In genomic region chr17:66347661-66348604, GRCh38 we compare ENCODE assay signal across 11 cellular contexts. TPM values are rescaled to one million over a fixed set of nuclear protein-coding genes. Genes with fewer than 3 reads are reported as not detected.
DNase-seq lines count a peak whose midpoint lies in the region; ATAC-seq, FAIRE-seq and TF ChIP-seq lines count a peak whose summit lies in the region.
"Had no signal": no experiment of that assay in that cellular context is flagged by ENCODE, and none has a peak within 500 bp of the region (broad histone marks: within the 10 kb centered on the region; RNA-seq: fewer than 3 reads in every experiment).

No MANE protein-coding gene starts in this region.

- dilution Hi-C loops in IMR-90 (cut with HindIII; ENCODE audit: low sequenced_read_pairs, unreplicated experiment), result no loop called here

- no peak overlapping the region for H3K18ac ChIP-seq in IMR-90 (ENCODE audit: low read depth, low read length)

- H3K23ac ChIP-seq in IMR-90 (ENCODE audit: low read depth, low read length), result no peak overlapping the region

- H3K27ac ChIP-seq in IMR-90 (ENCODE audit: insufficient read depth, low read length), result no peak overlapping the region
- peak overlapping the region; percentile 27 for H3K27ac ChIP-seq in HepG2 (ENCODE audit: extremely low read length, insufficient read depth, low read length)

- H3K4me2 ChIP-seq in IMR-90 (ENCODE audit: low read depth, low read length) (no peak overlapping the region), HepG2 (ENCODE audit: low read depth, low read length) (peak overlapping the region; percentile 26; the same call in 1 of the 2 replicates)

- H3K56ac ChIP-seq in IMR-90 (ENCODE audit: extremely low read depth, insufficient read depth, low read length), result no peak overlapping the region

- no peak overlapping the region for H3K14ac ChIP-seq in IMR-90 (replicated peaks; ENCODE audit: low read depth, low read length)

- H3K4me3 Mint-ChIP-seq in activated T-helper 1 cell treated with anti-CD3 and anti-CD28 coated beads, Interleukin-12 subunit alpha, Interleukin-12 subunit beta, Interleukin-2, Interleukin-4 antibody, amounts not matched to agents 30 ng/mL and 10 ng/mL and 1 ng/mL, durations not matched to agents 14 hours and 24 hours and 36 hours, result peak overlapping the region; percentile 12

- H3K4me1 Mint-ChIP-seq in activated T-helper 1 cell treated with anti-CD3 and anti-CD28 coated beads, Interleukin-12 subunit alpha, Interleukin-12 subunit beta, Interleukin-2, Interleukin-4 antibody, amounts not matched to agents 30 ng/mL and 10 ng/mL and 1 ng/mL, durations not matched to agents 14 hours and 24 hours and 36 hours (ENCODE audit: low read depth), result peaks cover 63% of the 10 kb centered on the region

- no peak overlapping the region for H4K5ac ChIP-seq in IMR-90 (ENCODE audit: low read depth, low read length)

- no peaks in the 10 kb centered on the region for H3K9me3 Mint-ChIP-seq in activated T-helper 1 cell treated with anti-CD3 and anti-CD28 coated beads, Interleukin-12 subunit alpha, Interleukin-12 subunit beta, Interleukin-2, Interleukin-4 antibody, amounts not matched to agents 30 ng/mL and 10 ng/mL and 1 ng/mL, durations not matched to agents 14 hours and 24 hours and 36 hours

- no peak for FAIRE-seq in HepG2 (lab: Jason Lieb, UNC)
- FAIRE-seq: A204.1 had no signal

- CTCF ChIA-PET in IMR-90 (lab: Yijun Ruan, JAX), result no interaction called here
- CTCF ChIA-PET in HepG2 (lab: Yijun Ruan, JAX; ENCODE audit: low intra/inter-chr PET ratio, low total read pairs), result no interaction called here

- H3K36me3 ChIP-seq in IMR-90 (ENCODE audit: control insufficient read depth, insufficient read depth, low read length) (no peaks in the 10 kb centered on the region), HepG2 (replicated peaks in 1 of 2; ENCODE audit: control insufficient read depth in 1 of 2, insufficient read depth in 2 of 2, low read length in 2 of 2) (no peaks in the 10 kb centered on the region)
- H3K36me3 ChIP-seq: HAP-1, Peyer's patch had no signal

- H3K36me3 Mint-ChIP-seq in activated T-helper 1 cell treated with anti-CD3 and anti-CD28 coated beads, Interleukin-12 subunit alpha, Interleukin-12 subunit beta, Interleukin-2, Interleukin-4 antibody, amounts not matched to agents 30 ng/mL and 10 ng/mL and 1 ng/mL, durations not matched to agents 14 hours and 24 hours and 36 hours (ENCODE audit: low read depth), result peaks cover 7% of the 10 kb centered on the region

- DNase-seq in NCI-H1417 (lab: John Stamatoyannopoulos, UW), result peak; percentile 45 to 80 (median 57)
- DNase-seq in NCI-H1417 treated with DMSO at 0.1 percent for 48 hours (lab: John Stamatoyannopoulos, UW), result no peak
- DNase-seq in IMR-90, result peak; percentile 54
- no peak for DNase-seq in activated T-helper 1 cell treated with anti-CD3 and anti-CD28 coated beads, Interleukin-12 subunit alpha, Interleukin-12 subunit beta, Interleukin-2, Interleukin-4 antibody, amounts not matched to agents 30 ng/mL and 10 ng/mL and 1 ng/mL, durations not matched to agents 14 hours and 24 hours and 36 hours (ENCODE audit: low spot score)
- DNase-seq in HepG2 (ENCODE audit: low spot score), result peak; percentile 57
- no peak for DNase-seq in midbrain (lab: John Stamatoyannopoulos, UW)

- no peaks in the 10 kb centered on the region for H3K27me3 Mint-ChIP-seq in activated T-helper 1 cell treated with anti-CD3 and anti-CD28 coated beads, Interleukin-12 subunit alpha, Interleukin-12 subunit beta, Interleukin-2, Interleukin-4 antibody, amounts not matched to agents 30 ng/mL and 10 ng/mL and 1 ng/mL, durations not matched to agents 14 hours and 24 hours and 36 hours (ENCODE audit: insufficient read depth)

- H4K91ac ChIP-seq in IMR-90 (ENCODE audit: insufficient read depth, low read depth, low read length), result no peak overlapping the region

- 100% methylated on average over 1 of the region's 10 CpGs; no CpG with 5 or more reads in 1 of the 2 experiments for WGBS in IMR-90 (ENCODE audit: extremely low coverage in 2 of 2, insufficient read length in 1 of 2), 2 experiments
- 77% methylated on average over 10 of the region's 10 CpGs for WGBS in HepG2 (ENCODE audit: low lambda C conversion rate)

- H2BK5ac ChIP-seq in IMR-90 (ENCODE audit: low read depth, low read length, poor library complexity, severe bottlenecking), result no peak overlapping the region

- no peak overlapping the region for H4K8ac ChIP-seq in IMR-90 (ENCODE audit: low read depth in 2 of 2, low read length in 2 of 2)

- TF ChIP-seq CTCF in IMR-90 (conservative IDR thresholded peaks at IDR 0.05; ENCODE audit: low read depth, low read length), result no peak
- no peak for TF ChIP-seq CTCF in HepG2 (CRISPR knock-in tag; IDR thresholded peaks at IDR 0.05)

- H3K4me1 ChIP-seq in IMR-90 (ENCODE audit: control insufficient read depth, insufficient read depth, low read length) (peaks cover 14% of the 10 kb centered on the region), HepG2 (ENCODE audit: insufficient read depth, low read length) (peaks cover 87% of the 10 kb centered on the region)

- peaks cover 41 to 76% of the 10 kb centered on the region in 2 experiments for H3K79me1 ChIP-seq in IMR-90 (ENCODE audit: low read depth in 1 of 2, low read length in 2 of 2)

- H3K27me3 ChIP-seq in IMR-90 (ENCODE audit: control insufficient read depth, insufficient read depth, low read length) (no peaks in the 10 kb centered on the region), HepG2 (ENCODE audit: control insufficient read depth in 1 of 2, insufficient read depth in 2 of 2, low read length in 2 of 2) (no peaks in the 10 kb centered on the region)
- H3K27me3 ChIP-seq: Peyer's patch had no signal

- BruUV-seq in IMR-90 (replicated peaks; lab: Mats Ljungman, UMichigan) (no TSS peak), HepG2 (replicated peaks; lab: Mats Ljungman, UMichigan) (no TSS peak)

- no peaks in the 10 kb centered on the region for H3K9me3 ChIP-seq in IMR-90 (ENCODE audit: control insufficient read depth, insufficient read depth, low read length)
- H3K9me3 ChIP-seq in HepG2 (ENCODE audit: low read length), result no peaks in the 10 kb centered on the region
- H3K9me3 ChIP-seq: HAP-1, Peyer's patch had no signal

- intact Hi-C loops in IMR-90 (cut with micrococcal nuclease), result no loop called here
- intact Hi-C loops in activated T-helper 1 cell treated with anti-CD3 and anti-CD28 coated beads, Interleukin-12 subunit alpha, Interleukin-12 subunit beta, Interleukin-2, Interleukin-4 antibody, amounts not matched to agents 30 ng/mL and 10 ng/mL and 1 ng/mL, durations not matched to agents 14 hours and 24 hours and 36 hours (cut with micrococcal nuclease), result loop anchor here (1.0 to 5.0 kb wide), 6 partner anchors 17 to 74 kb away; no protein-coding TSS in a partner anchor
- intact Hi-C loops in HepG2 (cut with micrococcal nuclease; ENCODE audit: unreplicated experiment), result loop anchor here (10.0 kb wide), 2 partner anchors 107 to 123 kb away; partner anchors contain the start of gene APOH

- no peak overlapping the region for H3K27ac Mint-ChIP-seq in activated T-helper 1 cell treated with anti-CD3 and anti-CD28 coated beads, Interleukin-12 subunit alpha, Interleukin-12 subunit beta, Interleukin-2, Interleukin-4 antibody, amounts not matched to agents 30 ng/mL and 10 ng/mL and 1 ng/mL, durations not matched to agents 14 hours and 24 hours and 36 hours

- H2AK9ac ChIP-seq in IMR-90 (replicated peaks; ENCODE audit: low read depth, low read length, poor library complexity), result no peak overlapping the region

- ATAC-seq in IMR-90 (ENCODE audit: low read depth) (peak; percentile 6; the same call in 1 of the 2 replicates), HepG2 (peak; percentile 57), HG02970 (IDR thresholded peaks at IDR 0.05; ENCODE audit: low FRiP score, unreplicated experiment) (no peak), HG02571 (IDR thresholded peaks at IDR 0.05; ENCODE audit: unreplicated experiment) (no peak)

- H4K20me1 ChIP-seq in IMR-90 (ENCODE audit: insufficient read depth, low read length), result peaks cover 37% of the 10 kb centered on the region; the same call in 1 of the 2 replicates
- no peaks in the 10 kb centered on the region for H4K20me1 ChIP-seq in HepG2 (ENCODE audit: insufficient read depth, low read length)

- no peak; a peak in 1 of 4 replicates for TF ChIP-seq EP300 in HepG2 (IDR thresholded peaks at IDR 0.05; ENCODE audit: low read depth in 2 of 2, low read length in 2 of 2)
- TF ChIP-seq EP300 in HepG2 (CRISPR knock-in tag; IDR thresholded peaks at IDR 0.05; ENCODE audit: borderline replicate concordance), result no peak

- TF ChIP-seq RAD21 in IMR-90 (IDR thresholded peaks at IDR 0.05; ENCODE audit: low read length) (no peak), HepG2 (CRISPR knock-in tag; IDR thresholded peaks at IDR 0.05) (no peak)

- POLR2A ChIA-PET in IMR-90 (lab: Charles Lee; ENCODE audit: unreplicated experiment), result no interaction called here
- POLR2A ChIA-PET in HepG2 (lab: Yijun Ruan, JAX), result no interaction called here

- no peak overlapping the region for H2BK20ac ChIP-seq in IMR-90 (ENCODE audit: low read depth, low read length)

- H2BK15ac ChIP-seq in IMR-90 (ENCODE audit: low read depth, low read length), result 0 out of 3 replicates have a peak overlapping the region, but pooled peaks have one; percentile 22

- H3K79me2 ChIP-seq in HepG2 (ENCODE audit: insufficient read depth, low read length), result peaks cover 80% of the 10 kb centered on the region

- no peak overlapping the region for H3K9ac ChIP-seq in IMR-90 (ENCODE audit: low read depth, low read length)
- no peak overlapping the region for H3K9ac ChIP-seq in HepG2 (ENCODE audit: insufficient read depth, low read depth, low read length)

- in situ Hi-C loops in IMR-90 (cut with MboI; ENCODE audit: low sequenced_read_pairs) (no loop called here), HepG2 (cut with HindIII; ENCODE audit: extremely low pct_ligation_motif_present, low pct_unique_long_range_greater_than_20kb) (no loop called here)

- H3K4ac ChIP-seq in IMR-90 (ENCODE audit: low read depth, low read length), result peak overlapping the region; percentile 37; the same call in 1 of the 2 replicates

- H2BK120ac ChIP-seq in IMR-90 (ENCODE audit: low read depth, low read length), result peak overlapping the region; percentile 17; the same call in 1 of the 2 replicates

- H3K4me3 ChIP-seq in IMR-90 (ENCODE audit: insufficient read depth, low read depth, low read length), result no peak overlapping the region
- H3K4me3 ChIP-seq in HepG2 (replicated peaks in 1 of 3; ENCODE audit: insufficient read depth in 1 of 3, low read depth in 2 of 3, low read length in 3 of 3), result no peak overlapping the region
- H3K4me3 ChIP-seq: HAP-1, Peyer's patch had no signal

- no peak overlapping the region for H2AFZ ChIP-seq in IMR-90 (replicated peaks; ENCODE audit: low read length, poor library complexity)
- no peak overlapping the region for H2AFZ ChIP-seq in HepG2 (ENCODE audit: low read length)

- TF ChIP-seq POLR2A in IMR-90 (IDR thresholded peaks at IDR 0.05; ENCODE audit: low read depth, low read length) (no peak), HepG2 (IDR thresholded peaks at IDR 0.05; ENCODE audit: insufficient read depth in 1 of 2, low read depth in 2 of 2, low read length in 2 of 2) (no peak)

- peaks cover 29% of the 10 kb centered on the region for H3K9me1 ChIP-seq in IMR-90 (ENCODE audit: insufficient read depth, low read length)

- H2AK5ac ChIP-seq in IMR-90 (ENCODE audit: low read depth, low read length), result peak overlapping the region; percentile 85; the same call in 1 of the 2 replicates

RNA-seq across cellular contexts. Expression of gene PRKCA, which starts 45.5 kb away (rescaled TPM):
- total RNA-seq in IMR-90 (2012; rRNA removed) (31.0 and 36.9 TPM in 2 replicates), HepG2 (2016; rRNA removed; fragmentation: Illumina TruSeq; extraction: Trizol) (18.5 and 24.4 TPM in 2 replicates)
- polyA plus RNA-seq in IMR-90 (2012; rRNA removed) (42.7 and 46.0 TPM in 2 replicates), HepG2 (2011; rRNA removed) (20.1 and 21.5 TPM in 2 replicates)
- 23.3 and 24.4 TPM in 2 replicates for polyA plus RNA-seq in IMR-90 (2012; cell fraction: cytosol; rRNA removed)
- polyA plus RNA-seq in IMR-90 (2012; cell fraction: nucleus; rRNA removed; ENCODE audit: low replicate concordance), result 31.3 and 63.0 TPM in 2 replicates
- total RNA-seq in activated T-helper 1 cell treated with anti-CD3 and anti-CD28 coated beads, Interleukin-12 subunit alpha, Interleukin-12 subunit beta, Interleukin-2, Interleukin-4 antibody, amounts not matched to agents 30 ng/mL and 10 ng/mL and 1 ng/mL, durations not matched to agents 14 hours and 24 hours and 36 hours, result 155 and 157 TPM in 2 replicates
- 6.7 and 7.1 TPM in 2 replicates for total RNA-seq in HepG2 (2016; cell fraction: cytosol; rRNA removed; fragmentation: Illumina TruSeq; extraction: Trizol; ENCODE audit: low read depth)
- 17.8 and 22.1 TPM in 2 replicates for total RNA-seq in HepG2 (2016; cell fraction: insoluble cytoplasmic fraction; rRNA removed; fragmentation: Illumina TruSeq; extraction: Trizol)
- total RNA-seq in HepG2 (2016; cell fraction: membrane; rRNA removed; fragmentation: Illumina TruSeq; extraction: Trizol), result 8.8 and 9.9 TPM in 2 replicates
- 36.9 and 39.8 TPM in 2 replicates for total RNA-seq in HepG2 (2016; cell fraction: nucleus; rRNA removed; fragmentation: Illumina TruSeq; extraction: Trizol)
- polyA plus RNA-seq in HepG2 (2011; cell fraction: cytosol; rRNA removed), result 13.2 and 17.7 TPM in 2 replicates
- polyA plus RNA-seq in HepG2 (2011; cell fraction: nucleus; rRNA removed), result 19.1 and 22.8 TPM in 2 replicates
- 14.6 and 15.5 TPM in 2 replicates for polyA plus RNA-seq in HepG2 (2012)
- 1.4 and 1.8 TPM in 2 replicates for polyA plus RNA-seq in HepG2 (2016; cell fraction: cytosol; fragmentation: Illumina TruSeq; extraction: Trizol; ENCODE audit: low read depth)
- 21.7 and 25.8 TPM in 2 replicates for polyA plus RNA-seq in HepG2 (2016; cell fraction: insoluble cytoplasmic fraction; fragmentation: Illumina TruSeq; extraction: Trizol; ENCODE audit: low read depth)
- polyA plus RNA-seq in HepG2 (2016; cell fraction: membrane; fragmentation: Illumina TruSeq; extraction: Trizol; ENCODE audit: low read depth), result 3.4 and 3.7 TPM in 2 replicates
- polyA plus RNA-seq in HepG2 (2016; cell fraction: nucleus; fragmentation: Illumina TruSeq; extraction: Trizol; ENCODE audit: insufficient read depth, low read depth), result 26.4 and 28.3 TPM in 2 replicates
- 19.6 and 43.9 TPM in 2 replicates for polyA minus RNA-seq in HepG2 (2011; rRNA and poly(A)+ RNA removed; ENCODE audit: low replicate concordance)
- polyA minus RNA-seq in HepG2 (2011; cell fraction: cytosol; rRNA and poly(A)+ RNA removed), result 24.9 and 27.4 TPM in 2 replicates
- 52.5 and 53.8 TPM in 2 replicates for polyA minus RNA-seq in HepG2 (2011; cell fraction: nucleus; rRNA and poly(A)+ RNA removed)

Comparison
In these comparisons a context has a peak if more than half of its experiments do, and no peak if none do; other contexts are left out.
1. DNase-seq: peak in NCI-H1417 (3 of 3), IMR-90 (single experiment) and HepG2 (single experiment); none in NCI-H1417 treated with DMSO at 0.1 percent for 48 hours (single experiment), activated T-helper 1 cell treated with anti-CD3 and anti-CD28 coated beads, Interleukin-12 subunit alpha, Interleukin-12 subunit beta, Interleukin-2, Interleukin-4 antibody, amounts not matched to agents 30 ng/mL and 10 ng/mL and 1 ng/mL, durations not matched to agents 14 hours and 24 hours and 36 hours (single experiment) and midbrain (single experiment).
2. ATAC-seq: peak in IMR-90 (single experiment) and HepG2 (single experiment); none in HG02970 (single experiment) and HG02571 (single experiment).